Comparison of ENCODE assay signal across 1 cellular context in the genomic region with DNA sequence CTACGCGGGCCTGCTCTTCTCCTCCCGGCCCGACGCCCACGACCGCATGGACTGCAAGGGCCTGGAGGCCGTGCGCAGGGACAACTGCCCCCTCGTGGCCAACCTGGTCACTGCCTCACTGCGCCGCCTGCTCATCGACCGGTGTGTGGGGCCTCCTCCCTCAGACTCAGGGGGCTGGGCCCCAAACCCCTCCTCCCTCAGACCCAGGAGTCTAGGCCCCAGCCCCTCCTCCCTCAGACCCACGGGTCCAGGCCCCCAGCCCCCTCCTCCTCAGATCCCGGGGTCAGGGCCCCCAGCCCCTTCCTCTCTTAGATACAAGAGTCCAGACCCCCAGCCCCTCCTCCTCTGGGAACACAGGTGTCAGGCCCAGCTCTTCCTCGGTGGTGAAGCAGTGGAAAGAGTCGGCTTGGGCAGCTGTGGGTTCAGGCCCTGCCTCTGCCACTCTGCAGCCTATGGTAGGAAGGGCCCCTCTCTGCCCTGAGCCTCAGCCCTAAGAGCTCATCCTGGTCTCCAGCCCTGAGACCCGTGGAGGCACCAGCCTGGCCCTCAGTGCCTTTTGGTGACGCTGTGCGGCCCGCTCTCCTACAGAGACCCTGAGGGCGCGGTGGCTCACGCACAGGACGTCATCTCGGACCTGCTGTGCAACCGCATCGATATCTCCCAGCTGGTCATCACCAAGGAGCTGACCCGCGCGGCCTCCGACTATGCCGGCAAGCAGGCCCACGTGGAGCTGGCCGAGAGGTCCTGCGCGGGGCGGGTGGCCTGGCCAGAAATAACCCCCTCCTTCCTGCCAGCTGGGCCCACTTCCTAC.
TF ChIP-seq lines count a peak whose summit lies in the region.

No MANE protein-coding gene starts in this region.

TF ChIP-seq in GM12878, 131 proteins besides CTCF, POLR2A, EP300 and RAD21 (continued from another document and continues in another):
- TF ChIP-seq HCFC1 (IDR thresholded peaks at IDR 0.05; ENCODE audit: low read length) = 0 out of 2 replicates have a peak, but pooled peaks have one; percentile 19
- no peak for TF ChIP-seq PBX3 (IDR thresholded peaks at IDR 0.05; ENCODE audit: insufficient replicate concordance, low read depth, low read length)
- TF ChIP-seq SUZ12 (IDR thresholded peaks at IDR 0.05; ENCODE audit: unreplicated experiment) = no peak
- TF ChIP-seq, protein P1, sequence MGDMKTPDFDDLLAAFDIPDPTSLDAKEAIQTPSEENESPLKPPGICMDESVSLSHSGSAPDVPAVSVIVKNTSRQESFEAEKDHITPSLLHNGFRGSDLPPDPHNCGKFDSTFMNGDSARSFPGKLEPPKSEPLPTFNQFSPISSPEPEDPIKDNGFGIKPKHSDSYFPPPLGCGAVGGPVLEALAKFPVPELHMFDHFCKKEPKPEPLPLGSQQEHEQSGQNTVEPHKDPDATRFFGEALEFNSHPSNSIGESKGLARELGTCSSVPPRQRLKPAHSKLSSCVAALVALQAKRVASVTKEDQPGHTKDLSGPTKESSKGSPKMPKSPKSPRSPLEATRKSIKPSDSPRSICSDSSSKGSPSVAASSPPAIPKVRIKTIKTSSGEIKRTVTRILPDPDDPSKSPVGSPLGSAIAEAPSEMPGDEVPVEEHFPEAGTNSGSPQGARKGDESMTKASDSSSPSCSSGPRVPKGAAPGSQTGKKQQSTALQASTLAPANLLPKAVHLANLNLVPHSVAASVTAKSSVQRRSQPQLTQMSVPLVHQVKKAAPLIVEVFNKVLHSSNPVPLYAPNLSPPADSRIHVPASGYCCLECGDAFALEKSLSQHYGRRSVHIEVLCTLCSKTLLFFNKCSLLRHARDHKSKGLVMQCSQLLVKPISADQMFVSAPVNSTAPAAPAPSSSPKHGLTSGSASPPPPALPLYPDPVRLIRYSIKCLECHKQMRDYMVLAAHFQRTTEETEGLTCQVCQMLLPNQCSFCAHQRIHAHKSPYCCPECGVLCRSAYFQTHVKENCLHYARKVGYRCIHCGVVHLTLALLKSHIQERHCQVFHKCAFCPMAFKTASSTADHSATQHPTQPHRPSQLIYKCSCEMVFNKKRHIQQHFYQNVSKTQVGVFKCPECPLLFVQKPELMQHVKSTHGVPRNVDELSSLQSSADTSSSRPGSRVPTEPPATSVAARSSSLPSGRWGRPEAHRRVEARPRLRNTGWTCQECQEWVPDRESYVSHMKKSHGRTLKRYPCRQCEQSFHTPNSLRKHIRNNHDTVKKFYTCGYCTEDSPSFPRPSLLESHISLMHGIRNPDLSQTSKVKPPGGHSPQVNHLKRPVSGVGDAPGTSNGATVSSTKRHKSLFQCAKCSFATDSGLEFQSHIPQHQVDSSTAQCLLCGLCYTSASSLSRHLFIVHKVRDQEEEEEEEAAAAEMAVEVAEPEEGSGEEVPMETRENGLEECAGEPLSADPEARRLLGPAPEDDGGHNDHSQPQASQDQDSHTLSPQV (IDR thresholded peaks at IDR 0.05) = 0 out of 2 replicates have a peak, but pooled peaks have one; percentile 18
- no peak for TF ChIP-seq FOXK2 (IDR thresholded peaks at IDR 0.05)
- no peak for TF ChIP-seq ZNF274 (IDR thresholded peaks at IDR 0.05; ENCODE audit: insufficient read depth, insufficient read length)
- TF ChIP-seq CHD1 (IDR thresholded peaks at IDR 0.05; ENCODE audit: low read depth, low read length) = no peak
- TF ChIP-seq POU2F2 (IDR thresholded peaks at IDR 0.05; ENCODE audit: borderline replicate concordance, low read depth, low read length) = no peak; the same call in 2 of the 3 replicates
- no peak for TF ChIP-seq BMI1 (IDR thresholded peaks at IDR 0.05; ENCODE audit: borderline replicate concordance)
- no peak for TF ChIP-seq ATF7 (IDR thresholded peaks at IDR 0.05; ENCODE audit: low read depth)
- TF ChIP-seq NR2C1 (IDR thresholded peaks at IDR 0.05) = 0 out of 2 replicates have a peak, but pooled peaks have one; percentile 3
- TF ChIP-seq ZBTB4 (CRISPR knock-in tag; IDR thresholded peaks at IDR 0.05) = no peak
- TF ChIP-seq PAX8 (IDR thresholded peaks at IDR 0.05) = no peak
- no peak for TF ChIP-seq CHD4 (IDR thresholded peaks at IDR 0.05)
- TF ChIP-seq TARDBP (IDR thresholded peaks at IDR 0.05; ENCODE audit: borderline replicate concordance) = no peak
- TF ChIP-seq TBL1XR1 (IDR thresholded peaks at IDR 0.05; ENCODE audit: low read depth, low read length) = peak; percentile 11; the same call in 1 of the 2 replicates
- TF ChIP-seq MTA2 (IDR thresholded peaks at IDR 0.05; ENCODE audit: low read depth) = 0 out of 2 replicates have a peak, but pooled peaks have one; percentile 42
- TF ChIP-seq RFX5 (IDR thresholded peaks at IDR 0.05; ENCODE audit: low read depth, low read length) = 0 out of 2 replicates have a peak, but pooled peaks have one; percentile 9
- no peak for TF ChIP-seq CBX5 (IDR thresholded peaks at IDR 0.05; ENCODE audit: low read depth)
- TF ChIP-seq RUNX3 (IDR thresholded peaks at IDR 0.05; ENCODE audit: low read length) = peak; percentile 47; the same call in 1 of the 2 replicates
- TF ChIP-seq PRDM15 (CRISPR knock-in tag; IDR thresholded peaks at IDR 0.05) = no peak
- no peak for TF ChIP-seq RELA (IDR thresholded peaks at IDR 0.05; ENCODE audit: borderline replicate concordance, partially characterized antibody)
- no peak for TF ChIP-seq ZNF207 (IDR thresholded peaks at IDR 0.05; ENCODE audit: borderline replicate concordance)
- TF ChIP-seq RCOR1 (conservative IDR thresholded peaks at IDR 0.05; ENCODE audit: low read depth, low read length) = no peak
- no peak for TF ChIP-seq TCF12 (IDR thresholded peaks at IDR 0.05; ENCODE audit: low read depth, low read length)
- TF ChIP-seq, protein P2, sequence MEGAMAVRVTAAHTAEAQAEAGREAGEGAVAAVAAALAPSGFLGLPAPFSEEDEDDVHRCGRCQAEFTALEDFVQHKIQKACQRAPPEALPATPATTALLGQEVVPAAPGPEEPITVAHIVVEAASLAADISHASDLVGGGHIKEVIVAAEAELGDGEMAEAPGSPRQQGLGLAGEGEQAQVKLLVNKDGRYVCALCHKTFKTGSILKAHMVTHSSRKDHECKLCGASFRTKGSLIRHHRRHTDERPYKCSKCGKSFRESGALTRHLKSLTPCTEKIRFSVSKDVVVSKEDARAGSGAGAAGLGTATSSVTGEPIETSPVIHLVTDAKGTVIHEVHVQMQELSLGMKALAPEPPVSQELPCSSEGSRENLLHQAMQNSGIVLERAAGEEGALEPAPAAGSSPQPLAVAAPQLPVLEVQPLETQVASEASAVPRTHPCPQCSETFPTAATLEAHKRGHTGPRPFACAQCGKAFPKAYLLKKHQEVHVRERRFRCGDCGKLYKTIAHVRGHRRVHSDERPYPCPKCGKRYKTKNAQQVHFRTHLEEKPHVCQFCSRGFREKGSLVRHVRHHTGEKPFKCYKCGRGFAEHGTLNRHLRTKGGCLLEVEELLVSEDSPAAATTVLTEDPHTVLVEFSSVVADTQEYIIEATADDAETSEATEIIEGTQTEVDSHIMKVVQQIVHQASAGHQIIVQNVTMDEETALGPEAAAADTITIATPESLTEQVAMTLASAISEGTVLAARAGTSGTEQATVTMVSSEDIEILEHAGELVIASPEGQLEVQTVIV (IDR thresholded peaks at IDR 0.05; ENCODE audit: borderline replicate concordance, partially characterized antibody) = no peak
- peak in 1 of 2 experiments; percentile 17; a peak in 1 of 4 replicates for TF ChIP-seq IKZF2 (IDR thresholded peaks at IDR 0.05)
- no peak for TF ChIP-seq SRF (IDR thresholded peaks at IDR 0.05; ENCODE audit: low read depth in 2 of 2, low read length in 2 of 2)
- no peak for TF ChIP-seq STAT3 (IDR thresholded peaks at IDR 0.05; ENCODE audit: low read depth, low read length)
- no peak for TF ChIP-seq SREBF1 (IDR thresholded peaks at IDR 0.05; ENCODE audit: low read length)
- TF ChIP-seq TCF7 (IDR thresholded peaks at IDR 0.05; ENCODE audit: borderline replicate concordance) = no peak
- TF ChIP-seq GATAD2B (conservative IDR thresholded peaks at IDR 0.05; ENCODE audit: low read depth) = peak; percentile 54; the same call in 1 of the 2 replicates
- no peak for TF ChIP-seq ZZZ3 (IDR thresholded peaks at IDR 0.05; ENCODE audit: control insufficient read depth, insufficient read length, low read depth)
- peak; percentile 68; the same call in 1 of the 2 replicates for TF ChIP-seq MXI1 (IDR thresholded peaks at IDR 0.05; ENCODE audit: low read depth, low read length)
- no peak for TF ChIP-seq ELK1 (IDR thresholded peaks at IDR 0.05; ENCODE audit: low read depth, low read length)
- no peak for TF ChIP-seq IRF5 (IDR thresholded peaks at IDR 0.05; ENCODE audit: borderline replicate concordance)
- TF ChIP-seq SMAD5 (IDR thresholded peaks at IDR 0.05; ENCODE audit: low read depth) = no peak; the same call in 1 of the 2 replicates
